In the genomic region with DNA sequence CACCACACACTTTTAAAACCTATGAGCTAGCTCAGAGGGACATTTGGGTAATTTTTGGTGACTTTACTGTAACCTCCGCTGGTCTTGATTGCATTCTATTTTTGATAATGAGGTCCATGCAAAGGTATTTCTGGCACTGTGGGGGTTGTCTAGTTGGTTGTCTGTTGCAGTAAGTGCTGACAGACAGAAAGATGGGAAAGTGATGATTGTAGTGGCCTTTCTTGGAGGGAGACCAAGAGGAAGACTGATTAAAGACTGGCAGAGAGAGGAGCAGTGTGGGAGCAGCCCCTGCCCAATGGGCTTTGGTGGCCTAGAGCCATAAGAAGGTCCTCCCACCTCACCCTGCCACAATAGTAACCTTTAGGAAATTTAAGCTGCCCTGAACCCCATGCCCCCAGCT, we compare ENCODE assay signal across 17 cellular contexts.
"Had no signal": no experiment of that assay in that cellular context is flagged by ENCODE, and none has a peak within 500 bp of the region (broad histone marks: within the 10 kb centered on the region; RNA-seq: fewer than 3 reads in every experiment).

No MANE protein-coding gene starts in this region.

- H3K27ac ChIP-seq: hepatocyte, left lung, lower lobe of right lung, pancreas, sigmoid colon, skin epidermis, spleen, testis, tibial artery had no signal

- DNase-seq: cerebellar nuclear complex; cortex of kidney; kidney; left lung; lower lobe of right lung; natural killer cell; pancreas; sigmoid colon; spleen; stimulated activated CD4-positive, alpha-beta T cell treated with anti-CD3 and anti-CD28 coated beads, Interleukin-4, amount 100 ng/mL, for 4 hours; stimulated activated naive CD8-positive, alpha-beta T cell treated with anti-CD3 and anti-CD28 coated beads, Interleukin-15, Interleukin-2, amounts not matched to agents 100 U/mL and 50 U/mL, for 24 hours; substantia nigra; testis; tibial artery had no signal

- H3K4me1 ChIP-seq: left lung, lower lobe of right lung, pancreas, sigmoid colon, spleen, testis, tibial artery had no signal

- H3K9me3 ChIP-seq: left lung, lower lobe of right lung, pancreas, sigmoid colon, spleen, testis, tibial artery had no signal

- H3K4me3 ChIP-seq: hepatocyte, left lung, lower lobe of right lung, pancreas, sigmoid colon, skin epidermis, spleen, testis, tibial artery had no signal

- H3K27me3 ChIP-seq: hepatocyte, left lung, pancreas, sigmoid colon, testis, tibial artery had no signal

- ATAC-seq: left lung; lower lobe of right lung; natural killer cell; pancreas; stimulated activated memory B cell treated with anti-CD40 and anti-IgM and Interleukin-4, amounts not matched to agents 10 μg/mL and 1 μg/mL and 100 μg/mL, for 72 hours; stimulated activated naive CD8-positive, alpha-beta T cell treated with anti-CD3 and anti-CD28 coated beads, Interleukin-15, Interleukin-2, amounts not matched to agents 100 U/mL and 50 U/mL, for 24 hours had no signal

- H3K4me2 ChIP-seq: hepatocyte had no signal

- H3K79me2 ChIP-seq: hepatocyte had no signal

- H3K36me3 ChIP-seq: left lung, lower lobe of right lung, pancreas, sigmoid colon, spleen, tibial artery had no signal

- H2AFZ ChIP-seq: hepatocyte had no signal
